Comparison of ENCODE assay signal across 13 cellular contexts in genomic region chr6:37177083-37177949, GRCh38. TPM values are rescaled to one million over a fixed set of nuclear protein-coding genes. Genes with fewer than 3 reads are reported as not detected.
DNase-seq lines count a peak whose midpoint lies in the region; ATAC-seq and TF ChIP-seq lines count a peak whose summit lies in the region.
"Had no signal": no experiment of that assay in that cellular context is flagged by ENCODE, and none has a peak within 500 bp of the region (broad histone marks: within the 10 kb centered on the region; RNA-seq: fewer than 3 reads in every experiment).

No MANE protein-coding gene starts in this region.

- no peak overlapping the region for H3K4ac ChIP-seq in H9 (ENCODE audit: low read depth, low read length)

- H3K4me2 ChIP-seq in H9 (ENCODE audit: insufficient read depth, insufficient read length, low read length), result no peak overlapping the region
- H3K4me2 ChIP-seq: hepatocyte had no signal

- H3K27ac Mint-ChIP-seq in H9, result 0 out of 7 replicates have a peak overlapping the region, but pooled peaks of 1 of the 3 experiments have one; percentile 6
- peak overlapping the region; percentile 94 for H3K27ac Mint-ChIP-seq in T-helper 1 cell treated with Interleukin-12 subunit alpha and Interleukin-12 subunit beta and Interleukin-4 antibody, amounts not matched to agents 30 μg/mL and 1 μg/mL, for 36 hours

- TF ChIP-seq EP300 in ovary (IDR thresholded peaks at IDR 0.05), result no peak

- no peak overlapping the region for H3K14ac ChIP-seq in H9 (ENCODE audit: insufficient read depth, low read length)

- no peaks in the 10 kb centered on the region for H3K27me3 Mint-ChIP-seq in H9 (ENCODE audit: low read depth)
- no peaks in the 10 kb centered on the region for H3K27me3 Mint-ChIP-seq in T-helper 1 cell treated with Interleukin-12 subunit alpha and Interleukin-12 subunit beta and Interleukin-4 antibody, amounts not matched to agents 30 μg/mL and 1 μg/mL, for 36 hours (ENCODE audit: low read depth)

- CTCF ChIA-PET in BJ (lab: Yijun Ruan, JAX), result interaction anchor here (1.5 to 4.2 kb wide), 6 partner anchors 30 to 418 kb away, joined by 4 to 34 read pairs (median 4); no protein-coding TSS in a partner anchor

- no peak overlapping the region for H3K27ac ChIP-seq in H9 (ENCODE audit: insufficient read length, low read depth, low read length)
- no peak overlapping the region for H3K27ac ChIP-seq in ovary
- no peak overlapping the region for H3K27ac ChIP-seq in thyroid gland
- H3K27ac ChIP-seq: GM23248, hepatocyte, testis had no signal

- DNase-seq in BJ (ENCODE audit: low read depth) (no peak), H9 (no peak), foreskin melanocyte (peak; percentile 65), ovary (no peak), COLO668 (lab: John Stamatoyannopoulos, UW; ENCODE audit: unreplicated experiment) (no peak), thyroid gland (no peak)
- DNase-seq: activated T-cell treated with anti-CD3 and anti-CD28 coated beads, Interleukin-2, amount 50 U/mL, for 4 hours; GM23248; NCI-H2029; testis had no signal

- H4K91ac ChIP-seq in H9 (ENCODE audit: insufficient read length, low read depth, low read length), result no peak overlapping the region

- no peak overlapping the region for H3K4me3 Mint-ChIP-seq in H9
- H3K4me3 Mint-ChIP-seq in T-helper 1 cell treated with Interleukin-12 subunit alpha and Interleukin-12 subunit beta and Interleukin-4 antibody, amounts not matched to agents 30 μg/mL and 1 μg/mL, for 36 hours, result peak overlapping the region; percentile 56
- H3K4me3 Mint-ChIP-seq: activated T-cell treated with anti-CD3 and anti-CD28 coated beads, Interleukin-2, amount 50 U/mL, for 4 hours had no signal

- H3K23ac ChIP-seq in H9 (ENCODE audit: insufficient read length, low read depth, low read length), result no peak overlapping the region

- H2AK5ac ChIP-seq in H9 (ENCODE audit: insufficient read length, low read length), result no peak overlapping the region

- H3K9me3 Mint-ChIP-seq in H9, result no peaks in the 10 kb centered on the region
- peaks cover 4% of the 10 kb centered on the region for H3K9me3 Mint-ChIP-seq in T-helper 1 cell treated with Interleukin-12 subunit alpha and Interleukin-12 subunit beta and Interleukin-4 antibody, amounts not matched to agents 30 μg/mL and 1 μg/mL, for 36 hours
- H3K9me3 Mint-ChIP-seq: activated T-cell treated with anti-CD3 and anti-CD28 coated beads, Interleukin-2, amount 50 U/mL, for 4 hours had no signal

- H3K4me1 Mint-ChIP-seq in H9, result peaks cover 16 to 34% of the 10 kb centered on the region in 2 experiments
- H3K4me1 Mint-ChIP-seq in T-helper 1 cell treated with Interleukin-12 subunit alpha and Interleukin-12 subunit beta and Interleukin-4 antibody, amounts not matched to agents 30 μg/mL and 1 μg/mL, for 36 hours (ENCODE audit: low read depth), result peaks cover 63% of the 10 kb centered on the region

- H2BK120ac ChIP-seq in H9 (ENCODE audit: low read depth, low read length, poor library complexity, severe bottlenecking), result no peak overlapping the region

- intact Hi-C loops in ovary (cut with DNase I) (no loop called here), thyroid gland (cut with DNase I) (loop anchor here (10.0 kb wide), 1 partner anchor 293 kb away; the partner anchor contains the start of gene C6orf89)

- H3K36me3 Mint-ChIP-seq in H9 (ENCODE audit: insufficient read depth in 1 of 3, low read depth in 3 of 3), result peaks cover 28 to 37% (median 34%) of the 10 kb centered on the region in 3 experiments
- H3K36me3 Mint-ChIP-seq in T-helper 1 cell treated with Interleukin-12 subunit alpha and Interleukin-12 subunit beta and Interleukin-4 antibody, amounts not matched to agents 30 μg/mL and 1 μg/mL, for 36 hours (ENCODE audit: low read depth), result peaks cover 60% of the 10 kb centered on the region

- POLR2A ChIA-PET in BJ (lab: Charles Lee), result no interaction called here

- no peak overlapping the region for H4K8ac ChIP-seq in H9 (replicated peaks; ENCODE audit: insufficient read length, low read depth, low read length)

- no CpG with 5 or more reads among the region's 10 CpGs for WGBS in H9 (ENCODE audit: extremely low coverage, insufficient read length, low lambda C conversion rate)
- WGBS in ovary, 3 donors, result 42 to 48% (median 46%) methylated on average over 10 of the region's 10 CpGs
- 73 to 76% methylated on average over 10 of the region's 10 CpGs for WGBS in thyroid gland, 2 donors

- H3K18ac ChIP-seq in H9 (ENCODE audit: insufficient read length, low read depth, low read length), result no peak overlapping the region

- peaks cover under 1% of the 10 kb centered on the region; the same call in 1 of the 2 replicates for H3K79me2 ChIP-seq in H9 (ENCODE audit: insufficient read depth, low read length)

- no peak overlapping the region for H2AFZ ChIP-seq in H9 (ENCODE audit: low read length)
- H2AFZ ChIP-seq: GM23248, hepatocyte had no signal

- peak; percentile 11; the same call in 1 of the 2 replicates for TF ChIP-seq CTCF in BJ (IDR thresholded peaks at IDR 0.05; ENCODE audit: insufficient read depth, low read depth, low read length)
- TF ChIP-seq CTCF in H9 (conservative IDR thresholded peaks at IDR 0.05), result peak; percentile 20; the same call in 1 of the 3 replicates
- no peak for TF ChIP-seq CTCF in ovary (IDR thresholded peaks at IDR 0.05)
- TF ChIP-seq CTCF in thyroid gland (IDR thresholded peaks at IDR 0.05), result no peak

- H2BK15ac ChIP-seq in H9 (ENCODE audit: low read depth, low read length), result no peak overlapping the region

- H2BK20ac ChIP-seq in H9 (ENCODE audit: low read depth, low read length, poor library complexity, severe bottlenecking), result no peak overlapping the region

- no peak overlapping the region for H2BK5ac ChIP-seq in H9 (ENCODE audit: insufficient read length, low read length)

- H3K4me3 ChIP-seq in BJ (ENCODE audit: low read depth, low read length) (no peak overlapping the region), ovary (no peak overlapping the region), thyroid gland (replicated peaks in 1 of 3) (no peak overlapping the region)
- H3K4me3 ChIP-seq: GM23248, hepatocyte, testis had no signal

- H3K9me3 ChIP-seq in H9 (ENCODE audit: control insufficient read depth, low read depth, low read length) (no peaks in the 10 kb centered on the region), ovary (no peaks in the 10 kb centered on the region), thyroid gland (no peaks in the 10 kb centered on the region)
- H3K9me3 ChIP-seq: testis had no signal

- no peaks in the 10 kb centered on the region for H3K27me3 ChIP-seq in BJ (ENCODE audit: control insufficient read depth, insufficient read depth, low read length)
- H3K27me3 ChIP-seq in H9 (ENCODE audit: insufficient read depth, low read length), result no peaks in the 10 kb centered on the region
- no peaks in the 10 kb centered on the region for H3K27me3 ChIP-seq in ovary
- no peaks in the 10 kb centered on the region for H3K27me3 ChIP-seq in thyroid gland
- H3K27me3 ChIP-seq: hepatocyte, testis had no signal

- TF ChIP-seq POLR2A in ovary (IDR thresholded peaks at IDR 0.05) (no peak), thyroid gland (IDR thresholded peaks at IDR 0.05) (no peak)

- no peak overlapping the region for H2BK12ac ChIP-seq in H9 (ENCODE audit: insufficient read length, low read depth, low read length)

- H3T11ph ChIP-seq in H9 (ENCODE audit: low read length), result no peak overlapping the region

- no peak overlapping the region for H4K5ac ChIP-seq in H9 (ENCODE audit: insufficient read length, low read depth, low read length)

- H3K9ac ChIP-seq in H9 (ENCODE audit: extremely low read depth, insufficient read length, low read length), result no peak overlapping the region
- H3K9ac ChIP-seq: GM23248 had no signal

- H3K23me2 ChIP-seq in H9 (ENCODE audit: insufficient read length, low read depth, low read length, poor library complexity, severe bottlenecking), result no peaks in the 10 kb centered on the region

- H3K56ac ChIP-seq in H9 (ENCODE audit: insufficient read length, low read depth, low read length), result no peak overlapping the region

- H3K36me3 ChIP-seq in BJ (ENCODE audit: control insufficient read depth, insufficient read depth, low read length) (peaks cover 19% of the 10 kb centered on the region), ovary (no peaks in the 10 kb centered on the region), thyroid gland (peaks cover 25 to 26% of the 10 kb centered on the region in 2 donors)

- H3K79me1 ChIP-seq in H9 (ENCODE audit: insufficient read depth, low read depth, low read length, poor library complexity, severe bottlenecking), result peaks cover 5% of the 10 kb centered on the region

- H4K20me1 ChIP-seq in H9 (ENCODE audit: control insufficient read depth, insufficient read depth, insufficient read length), result no peaks in the 10 kb centered on the region

- no peak for ATAC-seq in GM18858 (IDR thresholded peaks at IDR 0.05; ENCODE audit: unreplicated experiment)
- ATAC-seq: activated T-cell treated with anti-CD3 and anti-CD28 coated beads, Interleukin-2, amount 50 U/mL, for 4 hours had no signal

- no peaks in the 10 kb centered on the region for H3K4me1 ChIP-seq in H9 (ENCODE audit: insufficient read depth, low read length)
- H3K4me1 ChIP-seq in ovary (ENCODE audit: insufficient read depth), result no peaks in the 10 kb centered on the region
- H3K4me1 ChIP-seq in thyroid gland, result peaks cover 3 to 20% of the 10 kb centered on the region in 2 donors

RNA-seq across cellular contexts. Expression of gene PIM1, which starts 7.4 kb away (rescaled TPM):
- polyA plus RNA-seq in BJ (2011; rRNA removed) (13.9 and 20.7 TPM in 2 replicates), ovary (10 to 100 TPM; 34.2 to 70.0 TPM)
- 19.3 and 23.8 TPM in 2 replicates for polyA minus RNA-seq in BJ (2011; rRNA and poly(A)+ RNA removed)
- total RNA-seq in H9 (2021) (46.7 and 47.5 TPM in 2 replicates), ovary (100 to 1,000 TPM in 1 of 7 donors, 10 to 100 TPM in 6; 41.4 to 135 (median 64.9) TPM), thyroid gland (10 to 100 TPM; 13.1 to 54.5 (median 22.2) TPM)

Comparison
In these comparisons a context has a peak if more than half of its experiments do, and no peak if none do; other contexts are left out.
1. CTCF ChIP-seq: peak in BJ (single experiment) and H9 (single experiment); none in ovary (0 of 3) and thyroid gland (0 of 6).